ENCODE assay signal across 16 cellular contexts in the genomic region with DNA sequence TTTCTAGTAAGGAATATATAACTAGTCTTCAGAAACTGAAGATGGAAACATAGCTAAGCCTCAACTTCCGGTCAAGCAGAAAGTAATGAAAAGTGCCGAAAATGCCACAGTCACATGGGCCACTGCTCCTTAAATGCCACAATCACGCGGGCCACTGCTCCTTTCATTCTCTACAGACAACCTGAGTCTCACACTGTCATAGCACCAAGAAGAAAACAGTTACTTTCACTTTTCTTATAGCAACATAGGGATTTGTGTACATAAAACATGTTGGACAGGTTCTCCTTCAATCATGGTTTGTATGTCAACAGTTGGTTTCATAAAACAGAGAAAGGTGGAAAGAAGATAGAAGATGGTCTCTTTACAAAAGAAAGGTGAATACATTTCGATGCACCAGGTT. TPM values are rescaled to one million over a fixed set of nuclear protein-coding genes. Genes with fewer than 3 reads are reported as not detected.
DNase-seq lines count a peak whose midpoint lies in the region; ATAC-seq and TF ChIP-seq lines count a peak whose summit lies in the region.
"Had no signal": no experiment of that assay in that cellular context is flagged by ENCODE, and none has a peak within 500 bp of the region (broad histone marks: within the 10 kb centered on the region; RNA-seq: fewer than 3 reads in every experiment).

No MANE protein-coding gene starts in this region.

- intact Hi-C loops in stomach (cut with DNase I; ENCODE audit: low total_unique reads): no loop called here

- no peak for DNase-seq in kidney glomerular epithelial cell (lab: John Stamatoyannopoulos, UW)
- no peak for DNase-seq in stomach
- no peak for DNase-seq in medulla oblongata (ENCODE audit: extremely low spot score)
- DNase-seq: activated naive CD4-positive, alpha-beta T cell treated with anti-CD3 and anti-CD28 coated beads, Interleukin-2, amount 10 ng/mL, durations not matched to agents 7 days and 5 days; H9; NCI-H510A treated with DMSO at 0.1 percent for 48 hours; posterior cingulate gyrus had no signal

- no peaks in the 10 kb centered on the region for H3K4me1 ChIP-seq in stomach
- H3K4me1 ChIP-seq: suprapubic skin had no signal

- H3K27ac ChIP-seq in VCaP (peak overlapping the region; percentile 65), stomach (no peak overlapping the region)
- H3K27ac ChIP-seq: KMS-11, suprapubic skin had no signal

- TF ChIP-seq CTCF in VCaP (conservative IDR thresholded peaks at IDR 0.05) (no peak), stomach (IDR thresholded peaks at IDR 0.05) (no peak)

- TF ChIP-seq POLR2A in stomach (IDR thresholded peaks at IDR 0.05): no peak

- H3K36me3 ChIP-seq in stomach: peaks cover 0 to 3% (median 0%) of the 10 kb centered on the region in 4 donors
- H3K36me3 ChIP-seq: suprapubic skin had no signal

- no peaks in the 10 kb centered on the region for H3K27me3 ChIP-seq in stomach
- H3K27me3 ChIP-seq: suprapubic skin had no signal

- 54 to 74% (median 62%) methylated on average over 5 of the region's 5 CpGs for WGBS in stomach, 5 donors

- TF ChIP-seq EP300 in stomach (IDR thresholded peaks at IDR 0.05): no peak

- H3K4me3 ChIP-seq in stomach: no peak overlapping the region
- H3K4me3 ChIP-seq: suprapubic skin had no signal

- no peaks in the 10 kb centered on the region for H3K9me3 ChIP-seq in stomach
- H3K9me3 ChIP-seq: suprapubic skin had no signal

- ATAC-seq in GM18861 (IDR thresholded peaks at IDR 0.05; ENCODE audit: unreplicated experiment) (peak; percentile 61), GM21515 (IDR thresholded peaks at IDR 0.05; ENCODE audit: unreplicated experiment) (peak; percentile 42), HG03103 (IDR thresholded peaks at IDR 0.05; ENCODE audit: low read depth, unreplicated experiment) (peak; percentile 60), GM21529 (IDR thresholded peaks at IDR 0.05; ENCODE audit: unreplicated experiment) (no peak)
- ATAC-seq: left lobe of liver had no signal

RNA-seq across cellular contexts. Expression of a gene that starts 48.6 kb away (rescaled TPM):
- total RNA-seq in stomach: not detected
- polyA plus RNA-seq in stomach: not detected
- total RNA-seq: fibroblast of lung, H9, left lobe of liver, suprapubic skin had no signal
- polyA plus RNA-seq: fibroblast of lung had no signal
